Comparison of ENCODE assay signal across 12 cellular contexts in genomic region chr5:59548807-59549357, GRCh38.
A peak's percentile ranks its signal among the peaks of the same experiment; 100 is the strongest.
DNase-seq lines count a peak whose midpoint lies in the region; ATAC-seq and TF ChIP-seq lines count a peak whose summit lies in the region.
"Had no signal": no experiment of that assay in that cellular context is flagged by ENCODE, and none has a peak within 500 bp of the region (broad histone marks: within the 10 kb centered on the region; RNA-seq: fewer than 3 reads in every experiment).

No MANE protein-coding gene starts in this region.

- TF ChIP-seq POLR2A in stomach (IDR thresholded peaks at IDR 0.05), result no peak

- H3K36me3 ChIP-seq in stomach, result no peaks in the 10 kb centered on the region
- H3K36me3 ChIP-seq: thyroid gland had no signal

- no peak for TF ChIP-seq CTCF in stomach (IDR thresholded peaks at IDR 0.05)

- H3K4me3 ChIP-seq in stomach, result no peak overlapping the region
- H3K4me3 ChIP-seq: thyroid gland had no signal

- ATAC-seq in esophagus mucosa, result peak; percentile 48
- ATAC-seq: activated T-helper 17 cell treated with anti-CD3 and anti-CD28 coated beads, Interleukin-2, amount 50 U/mL, for 72 hours had no signal

- WGBS in stomach, 5 donors, result 37 to 61% (median 40%) methylated on average over 4 of the region's 4 CpGs

- TF ChIP-seq EP300 in stomach (IDR thresholded peaks at IDR 0.05), result no peak

- H3K9me3 ChIP-seq in stomach, result no peaks in the 10 kb centered on the region
- H3K9me3 ChIP-seq: thyroid gland had no signal

- H3K27ac ChIP-seq in stomach, result peak overlapping the region; percentile 45 to 63 (median 58)

- intact Hi-C loops in stomach (cut with DNase I; ENCODE audit: low total_unique reads), result no loop called here

- H3K27me3 ChIP-seq in stomach, result no peaks in the 10 kb centered on the region
- H3K27me3 ChIP-seq: thyroid gland had no signal

- H3K4me1 ChIP-seq in stomach, result peaks cover 5 to 30% (median 14%) of the 10 kb centered on the region in 4 donors

- DNase-seq in NCI-H1092 (lab: John Stamatoyannopoulos, UW), result peak; percentile 42
- peak; percentile 30 for DNase-seq in NCI-H2227 treated with DMSO at 0.1 percent for 48 hours (lab: John Stamatoyannopoulos, UW)
- DNase-seq in stomach, result peak; percentile 27
- no peak for DNase-seq in NAMALWA (ENCODE audit: low spot score)
- no peak for DNase-seq in occipital lobe (lab: John Stamatoyannopoulos, UW)
- no peak for DNase-seq in ureter (ENCODE audit: low spot score)
- DNase-seq in retina, result no peak
- DNase-seq: activated CD4-positive, alpha-beta T cell treated with anti-CD3 and anti-CD28 coated beads, Interleukin-2, amount 10 ng/mL, durations not matched to agents 24 days and 14 days; CD8-positive, alpha-beta memory T cell; thyroid gland had no signal

Comparison
In these comparisons a context has a peak if more than half of its experiments do, and no peak if none do; other contexts are left out.
1. DNase-seq: peak in NCI-H1092 (single experiment), NCI-H2227 treated with DMSO at 0.1 percent for 48 hours (single experiment) and stomach (single experiment); none in NAMALWA (single experiment), occipital lobe (single experiment), ureter (single experiment) and retina (single experiment).